ENCODE assay signal across 20 cellular contexts in the genomic region with DNA sequence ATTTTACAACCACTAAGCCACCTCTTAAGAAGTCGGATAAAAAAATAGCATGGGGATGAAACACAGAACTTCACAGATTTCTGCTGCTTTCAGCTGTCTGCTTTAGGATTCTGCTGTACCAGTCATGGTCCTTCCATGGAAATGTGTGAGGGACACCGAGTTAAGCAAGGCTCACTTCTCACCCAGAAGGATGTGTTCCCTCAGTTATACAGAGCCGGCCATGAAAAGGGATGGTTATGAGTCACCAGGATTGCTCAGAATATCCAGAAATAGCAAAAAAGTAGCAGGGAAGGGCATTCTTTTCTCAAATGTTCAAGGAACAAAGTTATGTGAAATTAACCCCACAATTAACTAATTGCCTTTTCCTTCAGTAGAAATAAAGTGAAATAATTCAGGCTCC.
DNase-seq lines count a peak whose midpoint lies in the region; ATAC-seq and TF ChIP-seq lines count a peak whose summit lies in the region.
"Had no signal": no experiment of that assay in that cellular context is flagged by ENCODE, and none has a peak within 500 bp of the region (broad histone marks: within the 10 kb centered on the region; RNA-seq: fewer than 3 reads in every experiment).

No MANE protein-coding gene starts in this region.

- no peaks in the 10 kb centered on the region for H3F3A ChIP-seq in SK-N-SH (replicated peaks; ENCODE audit: insufficient read depth)

- TF ChIP-seq POLR2A in gastroesophageal sphincter (IDR thresholded peaks at IDR 0.05) (no peak), spleen (IDR thresholded peaks at IDR 0.05) (no peak)

- no peaks in the 10 kb centered on the region for H3K4me1 ChIP-seq in SK-N-SH (ENCODE audit: control insufficient read depth in 1 of 2, insufficient read depth in 2 of 2, low read depth in 1 of 2, low read length in 1 of 2)
- no peaks in the 10 kb centered on the region for H3K4me1 ChIP-seq in gastroesophageal sphincter
- H3K4me1 ChIP-seq in spleen: no peaks in the 10 kb centered on the region
- H3K4me1 ChIP-seq: parathyroid adenoma had no signal

- H3K27ac ChIP-seq in SK-N-SH (ENCODE audit: low read depth in 2 of 2, low read length in 1 of 2): no peak overlapping the region
- no peak overlapping the region for H3K27ac ChIP-seq in gastroesophageal sphincter
- no peak overlapping the region for H3K27ac ChIP-seq in spleen
- H3K27ac ChIP-seq: 22Rv1, hepatocyte, parathyroid adenoma had no signal

- no peaks in the 10 kb centered on the region for H3K9me2 ChIP-seq in SK-N-SH

- CTCF ChIA-PET in SK-N-SH (lab: Yijun Ruan, JAX): no interaction called here

- no peaks in the 10 kb centered on the region for H3K9me3 ChIP-seq in SK-N-SH
- H3K9me3 ChIP-seq in gastroesophageal sphincter: no peaks in the 10 kb centered on the region
- no peaks in the 10 kb centered on the region for H3K9me3 ChIP-seq in spleen

- H3K27me3 ChIP-seq in SK-N-SH (ENCODE audit: insufficient read depth) (no peaks in the 10 kb centered on the region), gastroesophageal sphincter (no peaks in the 10 kb centered on the region), spleen (replicated peaks in 1 of 7) (peaks cover 0 to 12% (median 0%) of the 10 kb centered on the region in 7 donors)
- H3K27me3 ChIP-seq: hepatocyte had no signal

- POLR2A ChIA-PET in SK-N-SH (lab: Yijun Ruan, JAX): no interaction called here

- H4K20me1 ChIP-seq in SK-N-SH (ENCODE audit: insufficient read depth): no peaks in the 10 kb centered on the region

- no peak for ATAC-seq in SK-N-SH treated with all-trans-retinoic acid at 6 μM for 48 hours
- ATAC-seq in gastroesophageal sphincter: peak; percentile 76
- ATAC-seq in HG03039 (IDR thresholded peaks at IDR 0.05; ENCODE audit: unreplicated experiment): no peak
- ATAC-seq in GM18868 (IDR thresholded peaks at IDR 0.05; ENCODE audit: unreplicated experiment): no peak
- ATAC-seq: K562; naive thymus-derived CD8-positive, alpha-beta T cell had no signal

- no peak overlapping the region for H3K4me3 ChIP-seq in SK-N-SH (ENCODE audit: low read depth in 2 of 2, low read length in 1 of 2)
- H3K4me3 ChIP-seq in gastroesophageal sphincter: no peak overlapping the region
- H3K4me3 ChIP-seq in spleen: no peak overlapping the region
- H3K4me3 ChIP-seq: hepatocyte, K562 had no signal

- H3K36me3 ChIP-seq in SK-N-SH (replicated peaks in 1 of 2; ENCODE audit: control insufficient read depth in 1 of 2, insufficient read depth in 2 of 2, low read length in 1 of 2) (no peaks in the 10 kb centered on the region), gastroesophageal sphincter (no peaks in the 10 kb centered on the region), spleen (no peaks in the 10 kb centered on the region)

- no peak for TF ChIP-seq EP300 in SK-N-SH (IDR thresholded peaks at IDR 0.05; ENCODE audit: borderline replicate concordance in 1 of 2, low read depth in 1 of 2, low read length in 1 of 2)
- TF ChIP-seq EP300 in gastroesophageal sphincter (IDR thresholded peaks at IDR 0.05): no peak

- no peak overlapping the region for H3K4me2 ChIP-seq in SK-N-SH
- H3K4me2 ChIP-seq: hepatocyte had no signal

- TF ChIP-seq RAD21 in SK-N-SH (IDR thresholded peaks at IDR 0.05; ENCODE audit: low read length): no peak

- DNase-seq in SK-N-SH: no peak
- DNase-seq in astrocyte of the hippocampus (ENCODE audit: low read depth, low spot score): peak; percentile 38
- no peak for DNase-seq in spleen
- no peak for DNase-seq in ACHN
- DNase-seq: activated naive CD8-positive, alpha-beta T cell treated with anti-CD3 and anti-CD28 coated beads for 36 hours; CD4-positive, alpha-beta memory T cell; kidney; mammary epithelial cell; naive thymus-derived CD8-positive, alpha-beta T cell; NCI-H1092 treated with DMSO at 0.1 percent for 48 hours; stimulated activated CD4-positive, alpha-beta T cell treated with anti-CD3 and anti-CD28 coated beads, Interleukin-4, amount 100 ng/mL, for 4 hours; substantia nigra had no signal

- H2AFZ ChIP-seq in SK-N-SH (ENCODE audit: low read depth): no peak overlapping the region
- H2AFZ ChIP-seq: hepatocyte, parathyroid adenoma had no signal

- H3K79me2 ChIP-seq in SK-N-SH (ENCODE audit: insufficient read depth): no peaks in the 10 kb centered on the region
- H3K79me2 ChIP-seq: hepatocyte, parathyroid adenoma had no signal

- intact Hi-C loops in spleen (cut with DNase I; ENCODE audit: low total_unique reads): no loop called here

- in situ Hi-C loops in ACHN (cut with HindIII; ENCODE audit: low pct_ligation_motif_present, low pct_unique_long_range_greater_than_20kb, low sequenced_read_pairs): no loop called here

- no peak overlapping the region for H3K9ac ChIP-seq in SK-N-SH
- H3K9ac ChIP-seq: parathyroid adenoma had no signal

- WGBS in SK-N-SH (ENCODE audit: low lambda C conversion rate): 26% methylated on average over 3 of the region's 3 CpGs
- WGBS in gastroesophageal sphincter (ENCODE audit: low coverage in 1 of 2), 2 donors: 61 to 70% methylated on average over 2 of the region's 3 CpGs
- WGBS in spleen, 5 donors: 74 to 86% (median 83%) methylated on average over 3 of the region's 3 CpGs

- TF ChIP-seq CTCF in SK-N-SH (IDR thresholded peaks at IDR 0.05): no peak
- TF ChIP-seq CTCF in gastroesophageal sphincter (IDR thresholded peaks at IDR 0.05): no peak
- TF ChIP-seq CTCF in spleen (IDR thresholded peaks at IDR 0.05 in 8 of 11, conservative IDR thresholded peaks at IDR 0.05 in 3 of 11): no peak

TF ChIP-seq in SK-N-SH, 30 proteins besides CTCF, POLR2A, EP300 and RAD21:
- TF ChIP-seq ELF1 (IDR thresholded peaks at IDR 0.05): no peak
- TF ChIP-seq, protein P1, sequence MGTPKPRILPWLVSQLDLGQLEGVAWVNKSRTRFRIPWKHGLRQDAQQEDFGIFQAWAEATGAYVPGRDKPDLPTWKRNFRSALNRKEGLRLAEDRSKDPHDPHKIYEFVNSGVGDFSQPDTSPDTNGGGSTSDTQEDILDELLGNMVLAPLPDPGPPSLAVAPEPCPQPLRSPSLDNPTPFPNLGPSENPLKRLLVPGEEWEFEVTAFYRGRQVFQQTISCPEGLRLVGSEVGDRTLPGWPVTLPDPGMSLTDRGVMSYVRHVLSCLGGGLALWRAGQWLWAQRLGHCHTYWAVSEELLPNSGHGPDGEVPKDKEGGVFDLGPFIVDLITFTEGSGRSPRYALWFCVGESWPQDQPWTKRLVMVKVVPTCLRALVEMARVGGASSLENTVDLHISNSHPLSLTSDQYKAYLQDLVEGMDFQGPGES (IDR thresholded peaks at IDR 0.05; ENCODE audit: low read depth, low read length): no peak
- peak; percentile 10; the same call in 1 of the 2 replicates for TF ChIP-seq FOSL2 (IDR thresholded peaks at IDR 0.05; ENCODE audit: borderline replicate concordance, low read depth)

TF ChIP-seq in SK-N-SH treated with all-trans-retinoic acid at 6 μM for 48 hours, 23 proteins besides CTCF, POLR2A, EP300 and RAD21:
- TF ChIP-seq, protein P2, sequence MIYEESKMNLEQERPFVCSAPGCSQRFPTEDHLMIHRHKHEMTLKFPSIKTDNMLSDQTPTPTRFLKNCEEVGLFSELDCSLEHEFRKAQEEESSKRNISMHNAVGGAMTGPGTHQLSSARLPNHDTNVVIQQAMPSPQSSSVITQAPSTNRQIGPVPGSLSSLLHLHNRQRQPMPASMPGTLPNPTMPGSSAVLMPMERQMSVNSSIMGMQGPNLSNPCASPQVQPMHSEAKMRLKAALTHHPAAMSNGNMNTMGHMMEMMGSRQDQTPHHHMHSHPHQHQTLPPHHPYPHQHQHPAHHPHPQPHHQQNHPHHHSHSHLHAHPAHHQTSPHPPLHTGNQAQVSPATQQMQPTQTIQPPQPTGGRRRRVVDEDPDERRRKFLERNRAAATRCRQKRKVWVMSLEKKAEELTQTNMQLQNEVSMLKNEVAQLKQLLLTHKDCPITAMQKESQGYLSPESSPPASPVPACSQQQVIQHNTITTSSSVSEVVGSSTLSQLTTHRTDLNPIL (CRISPR knock-in tag; IDR thresholded peaks at IDR 0.05; ENCODE audit: low read depth): no peak
- TF ChIP-seq ARNTL (CRISPR knock-in tag; IDR thresholded peaks at IDR 0.05; ENCODE audit: borderline replicate concordance, low read depth) (no peak), TOX (CRISPR knock-in tag; IDR thresholded peaks at IDR 0.05; ENCODE audit: borderline replicate concordance) (no peak), ZFP30 (CRISPR knock-in tag; IDR thresholded peaks at IDR 0.05) (no peak), RARB (CRISPR knock-in tag; IDR thresholded peaks at IDR 0.05) (no peak), OSR1 (CRISPR knock-in tag; IDR thresholded peaks at IDR 0.05) (no peak), CSDC2 (CRISPR knock-in tag; IDR thresholded peaks at IDR 0.05) (no peak), ZFP3 (CRISPR knock-in tag; IDR thresholded peaks at IDR 0.05) (no peak), ZC3H10 (CRISPR knock-in tag; IDR thresholded peaks at IDR 0.05) (no peak), SNAI2 (CRISPR knock-in tag; IDR thresholded peaks at IDR 0.05) (no peak)
